14 cellular contexts compared by ENCODE assay signal in genomic region chr3:186510374-186511079, GRCh38. TPM values are rescaled to one million over a fixed set of nuclear protein-coding genes. Genes with fewer than 3 reads are reported as not detected.
A peak's percentile ranks its signal among the peaks of the same experiment; 100 is the strongest.
DNase-seq lines count a peak whose midpoint lies in the region; ATAC-seq and TF ChIP-seq lines count a peak whose summit lies in the region.
"Had no signal": no experiment of that assay in that cellular context is flagged by ENCODE, and none has a peak within 500 bp of the region (broad histone marks: within the 10 kb centered on the region; RNA-seq: fewer than 3 reads in every experiment).

No MANE protein-coding gene starts in this region.

- 55 to 68% methylated on average over 9 of the region's 9 CpGs for WGBS in tibial nerve, 2 donors

- no peak overlapping the region for H3K27ac ChIP-seq in tibial nerve
- H3K27ac ChIP-seq in CD8-positive, alpha-beta memory T cell (ENCODE audit: low read depth, low read length) = no peak overlapping the region
- H3K27ac ChIP-seq: C4-2B had no signal

- no peaks in the 10 kb centered on the region for H3K9me3 ChIP-seq in tibial nerve
- H3K9me3 ChIP-seq in CD8-positive, alpha-beta memory T cell (ENCODE audit: low read length) = no peaks in the 10 kb centered on the region
- H3K9me3 ChIP-seq: adrenal gland had no signal

- H3K27ac Mint-ChIP-seq in activated B cell treated with CpG ODN at 0.5 μM for 24 hours = peak overlapping the region; percentile 59
- peak overlapping the region in 2 of 8 donors; percentile 10 to 58 for H3K27ac Mint-ChIP-seq in CD8-positive, alpha-beta memory T cell
- H3K27ac Mint-ChIP-seq: nephron progenitor cell had no signal

- CTCF ChIA-PET in activated B cell treated with CpG ODN at 0.5 μM for 24 hours (lab: Charles Lee) = interaction anchor here (0.9 to 2.9 kb wide), 3 partner anchors 24 to 567 kb away, joined by 3 to 24 read pairs (median 13); no protein-coding TSS in a partner anchor
- CTCF ChIA-PET in CD8-positive, alpha-beta memory T cell (lab: Charles Lee) = no interaction called here

- no peaks in the 10 kb centered on the region for H3K4me1 ChIP-seq in tibial nerve
- H3K4me1 ChIP-seq in CD8-positive, alpha-beta memory T cell (ENCODE audit: insufficient read depth, low read length) = peaks cover 14% of the 10 kb centered on the region
- H3K4me1 ChIP-seq: adrenal gland had no signal

- H3K9me3 Mint-ChIP-seq in activated B cell treated with CpG ODN at 0.5 μM for 24 hours = no peaks in the 10 kb centered on the region
- no peaks in the 10 kb centered on the region for H3K9me3 Mint-ChIP-seq in CD8-positive, alpha-beta memory T cell
- H3K9me3 Mint-ChIP-seq: nephron progenitor cell had no signal

- H3K4me1 Mint-ChIP-seq in activated B cell treated with CpG ODN at 0.5 μM for 24 hours = peaks cover 49% of the 10 kb centered on the region
- H3K4me1 Mint-ChIP-seq in CD8-positive, alpha-beta memory T cell = peaks cover 18 to 39% (median 20%) of the 10 kb centered on the region in 3 donors

- H3K27me3 ChIP-seq in tibial nerve = no peaks in the 10 kb centered on the region
- no peaks in the 10 kb centered on the region for H3K27me3 ChIP-seq in CD8-positive, alpha-beta memory T cell (ENCODE audit: insufficient read depth, low read length, poor library complexity, severe bottlenecking)
- H3K27me3 ChIP-seq: adrenal gland had no signal

- H3K4me3 Mint-ChIP-seq in activated B cell treated with CpG ODN at 0.5 μM for 24 hours = no peak overlapping the region
- H3K4me3 Mint-ChIP-seq in CD8-positive, alpha-beta memory T cell = no peak overlapping the region
- H3K4me3 Mint-ChIP-seq: nephron progenitor cell had no signal

- TF ChIP-seq POLR2A in GM15510 (IDR thresholded peaks at IDR 0.05; ENCODE audit: borderline replicate concordance, extremely low read depth, insufficient read length) (peak; percentile 12), tibial nerve (IDR thresholded peaks at IDR 0.05) (no peak)

- POLR2A ChIA-PET in activated B cell treated with CpG ODN at 0.5 μM for 24 hours (lab: Charles Lee) = interaction anchor here (0.7 to 2.4 kb wide), 3 partner anchors 23 to 30 kb away, joined by 3 to 12 read pairs (median 3); no protein-coding TSS in a partner anchor
- POLR2A ChIA-PET in CD8-positive, alpha-beta memory T cell (lab: Charles Lee) = no interaction called here

- DNase-seq in A172 (ENCODE audit: low spot score) (peak; percentile 40), activated B cell treated with CpG ODN at 0.5 μM for 24 hours (no peak), head of caudate nucleus (no peak), tibial nerve (ENCODE audit: low spot score in 2 of 2) (no peak)
- DNase-seq in activated CD8-positive, alpha-beta memory T cell treated with anti-CD3 and anti-CD28 coated beads, Interleukin-2, amount 50 U/mL, for 48 hours = no peak
- DNase-seq in CD8-positive, alpha-beta memory T cell = no peak
- DNase-seq: activated CD4-positive, CD25-positive, alpha-beta regulatory T cell treated with anti-CD3 and anti-CD28 coated beads, Interleukin-2, amount 50 U/mL, for 72 hours; adrenal gland; islet precursor cell; nephron progenitor cell had no signal

- H3K36me3 Mint-ChIP-seq in activated B cell treated with CpG ODN at 0.5 μM for 24 hours (ENCODE audit: low read depth) = no peaks in the 10 kb centered on the region
- peaks cover 0 to 4% (median 0%) of the 10 kb centered on the region in 3 donors for H3K36me3 Mint-ChIP-seq in CD8-positive, alpha-beta memory T cell

- H3K27me3 Mint-ChIP-seq in activated B cell treated with CpG ODN at 0.5 μM for 24 hours = peaks cover 6% of the 10 kb centered on the region
- peaks cover 7 to 10% of the 10 kb centered on the region in 2 donors for H3K27me3 Mint-ChIP-seq in CD8-positive, alpha-beta memory T cell

- intact Hi-C loops in activated B cell treated with CpG ODN at 0.5 μM for 24 hours (cut with micrococcal nuclease) (loop anchor here (2.0 to 5.0 kb wide), 4 partner anchors 16 to 98 kb away; no protein-coding TSS in a partner anchor), head of caudate nucleus (cut with DNase I) (no loop called here)

- TF ChIP-seq EP300 in tibial nerve (IDR thresholded peaks at IDR 0.05) = no peak

- peak; percentile 30 for ATAC-seq in HG02759 (IDR thresholded peaks at IDR 0.05; ENCODE audit: unreplicated experiment)
- peak; percentile 62 for ATAC-seq in activated B cell treated with CpG ODN at 0.5 μM for 24 hours (ENCODE audit: low read depth)
- ATAC-seq: HCT116 had no signal

- no peak for TF ChIP-seq CTCF in activated B cell treated with CpG ODN at 0.5 μM for 24 hours (IDR thresholded peaks at IDR 0.05)
- TF ChIP-seq CTCF in tibial nerve (IDR thresholded peaks at IDR 0.05) = no peak

- H3K4me3 ChIP-seq in tibial nerve = no peak overlapping the region
- no peak overlapping the region for H3K4me3 ChIP-seq in CD8-positive, alpha-beta memory T cell (ENCODE audit: low read length)
- H3K4me3 ChIP-seq: adrenal gland had no signal

- no peaks in the 10 kb centered on the region for H3K36me3 ChIP-seq in tibial nerve
- no peaks in the 10 kb centered on the region for H3K36me3 ChIP-seq in CD8-positive, alpha-beta memory T cell (ENCODE audit: insufficient read depth, low read length)
- H3K36me3 ChIP-seq: adrenal gland had no signal

RNA-seq across cellular contexts. Expression of gene CRYGS, which starts 33.7 kb away (rescaled TPM):
- total RNA-seq in A172 (2014; rRNA removed; shearing (Covaris generic)) = 0.24 and 0.31 TPM in 2 replicates
- total RNA-seq in activated B cell treated with CpG ODN at 0.5 μM for 24 hours (4.0 and 4.6 TPM in 2 replicates), tibial nerve (10 to 100 TPM in 1 of 4 donors, 1 to 10 TPM in 3; 3.0 to 12.2 (median 3.2) TPM)
- 1 to 10 TPM; 2.7 to 3.0 TPM for total RNA-seq in CD8-positive, alpha-beta memory T cell
- polyA plus RNA-seq in CD8-positive, alpha-beta memory T cell = not detected

RNA-seq across cellular contexts. Expression of gene TBCCD1, which starts 56.6 kb away (rescaled TPM):
- total RNA-seq in A172 (2014; rRNA removed; shearing (Covaris generic)) = 10.2 and 19.6 TPM in 2 replicates
- total RNA-seq in activated B cell treated with CpG ODN at 0.5 μM for 24 hours (11.9 and 15.4 TPM in 2 replicates), tibial nerve (10 to 100 TPM; 10.5 to 17.0 (median 11.4) TPM)
- 10 to 100 TPM; 17.6 to 18.3 TPM for total RNA-seq in CD8-positive, alpha-beta memory T cell
- polyA plus RNA-seq in CD8-positive, alpha-beta memory T cell = 26.0 TPM

RNA-seq across cellular contexts. Expression of gene DNAJB11, which starts 60.0 kb away (rescaled TPM):
- 175 and 202 TPM in 2 replicates for total RNA-seq in A172 (2014; rRNA removed; shearing (Covaris generic))
- total RNA-seq in activated B cell treated with CpG ODN at 0.5 μM for 24 hours = 51.3 and 52.5 TPM in 2 replicates
- total RNA-seq in tibial nerve = 10 to 100 TPM; 24.3 to 47.5 (median 44.7) TPM
- total RNA-seq in CD8-positive, alpha-beta memory T cell = 10 to 100 TPM; 62.7 to 65.6 TPM
- 48.9 TPM for polyA plus RNA-seq in CD8-positive, alpha-beta memory T cell
